Comparison of ENCODE assay signal across 37 cellular contexts in the genomic region with DNA sequence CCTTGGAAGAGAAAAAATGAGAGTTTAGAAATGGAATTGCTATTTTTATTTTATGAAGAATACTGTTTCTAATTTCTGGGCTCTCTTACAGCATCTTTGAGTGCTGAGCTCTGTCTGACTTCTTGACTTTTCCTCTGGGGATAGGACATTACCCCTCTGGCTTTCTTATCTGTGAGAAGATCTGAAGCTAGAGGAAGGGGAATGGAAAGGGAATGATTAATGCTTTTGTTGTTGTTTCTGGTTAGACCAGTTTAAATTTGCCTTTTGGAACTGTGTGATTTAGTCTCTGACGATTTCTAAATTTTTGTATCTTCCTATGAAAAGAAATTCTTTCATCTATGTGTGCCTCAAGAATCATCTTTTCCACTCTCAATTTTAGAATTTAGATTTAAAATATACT.
"Had no signal": no experiment of that assay in that cellular context is flagged by ENCODE, and none has a peak within 500 bp of the region (broad histone marks: within the 10 kb centered on the region; RNA-seq: fewer than 3 reads in every experiment).

No MANE protein-coding gene starts in this region.

- H3K4me1 ChIP-seq: ascending aorta had no signal

- H3K27ac ChIP-seq: ascending aorta, cardiac muscle cell, WERI-Rb-1 had no signal

- H3K4me3 Mint-ChIP-seq: activated CD4-positive, alpha-beta memory T cell treated with anti-CD3 and anti-CD28 coated beads, Interleukin-2, amount 10 ng/mL, durations not matched to agents 7 days and 5 days; activated CD4-positive, alpha-beta T cell treated with anti-CD3 and anti-CD28 coated beads for 36 hours; activated CD4-positive, alpha-beta T cell treated with anti-CD3 and anti-CD28 coated beads, Interleukin-2, amount 10 ng/mL, durations not matched to agents 7 days and 5 days; activated CD8-positive, alpha-beta memory T cell treated with anti-CD3 and anti-CD28 coated beads, Interleukin-2, amount 10 ng/mL, durations not matched to agents 7 days and 5 days; activated CD8-positive, alpha-beta T cell treated with anti-CD3 and anti-CD28 coated beads, Interleukin-2, amount 10 ng/mL, durations not matched to agents 7 days and 5 days; activated naive CD4-positive, alpha-beta T cell treated with anti-CD3 and anti-CD28 coated beads, Interleukin-2, amount 10 ng/mL, durations not matched to agents 7 days and 5 days; activated naive CD4-positive, alpha-beta T cell treated with anti-CD3 and anti-CD28 coated beads, Interleukin-2, amount 50 U/mL, for 24 hours; activated naive CD8-positive, alpha-beta T cell; activated naive CD8-positive, alpha-beta T cell treated with anti-CD3 and anti-CD28 coated beads, Interleukin-2, amount 10 ng/mL, durations not matched to agents 7 days and 5 days; activated naive CD8-positive, alpha-beta T cell treated with anti-CD3 and anti-CD28 coated beads, Interleukin-2, amount 50 U/mL, for 24 hours; activated T-cell treated with anti-CD3 and anti-CD28 coated beads, Interleukin-2, amount 50 U/mL, for 24 hours; brain; central memory CD8-positive, alpha-beta T cell; T-helper 1 cell treated with Interleukin-12 subunit alpha and Interleukin-12 subunit beta and Interleukin-4 antibody, amounts not matched to agents 30 μg/mL and 1 μg/mL, for 36 hours; T-helper 2 cell treated with Interferon-gamma antibody and Interleukin-4, amounts not matched to agents 5 μg/mL and 100 μg/mL, for 36 hours; WTC11 had no signal

- H3K27ac Mint-ChIP-seq: activated CD4-positive, alpha-beta memory T cell treated with anti-CD3 and anti-CD28 coated beads, Interleukin-2, amount 10 ng/mL, durations not matched to agents 7 days and 5 days; activated CD4-positive, alpha-beta T cell treated with anti-CD3 and anti-CD28 coated beads for 36 hours; activated CD4-positive, alpha-beta T cell treated with anti-CD3 and anti-CD28 coated beads, Interleukin-2, amount 10 ng/mL, durations not matched to agents 7 days and 5 days; activated CD8-positive, alpha-beta memory T cell treated with anti-CD3 and anti-CD28 coated beads, Interleukin-2, amount 10 ng/mL, durations not matched to agents 7 days and 5 days; activated CD8-positive, alpha-beta T cell treated with anti-CD3 and anti-CD28 coated beads, Interleukin-2, amount 10 ng/mL, durations not matched to agents 7 days and 5 days; activated naive CD4-positive, alpha-beta T cell treated with anti-CD3 and anti-CD28 coated beads, Interleukin-2, amount 10 ng/mL, durations not matched to agents 7 days and 5 days; activated naive CD4-positive, alpha-beta T cell treated with anti-CD3 and anti-CD28 coated beads, Interleukin-2, amount 50 U/mL, for 24 hours; activated naive CD8-positive, alpha-beta T cell; activated naive CD8-positive, alpha-beta T cell treated with anti-CD3 and anti-CD28 coated beads, Interleukin-2, amount 10 ng/mL, durations not matched to agents 7 days and 5 days; activated naive CD8-positive, alpha-beta T cell treated with anti-CD3 and anti-CD28 coated beads, Interleukin-2, amount 50 U/mL, for 24 hours; activated T-cell treated with anti-CD3 and anti-CD28 coated beads, Interleukin-2, amount 50 U/mL, for 24 hours; activated T-helper 2 cell treated with anti-CD3 and anti-CD28 coated beads, Interferon-gamma antibody, Interleukin-2, Interleukin-4, amounts not matched to agents 10 μg/mL and 5 μg/mL and 100 μg/mL, durations not matched to agents 14 hours and 24 hours and 36 hours; brain; T-helper 1 cell treated with Interleukin-12 subunit alpha and Interleukin-12 subunit beta and Interleukin-4 antibody, amounts not matched to agents 30 μg/mL and 1 μg/mL, for 36 hours; T-helper 2 cell treated with Interferon-gamma antibody and Interleukin-4, amounts not matched to agents 5 μg/mL and 100 μg/mL, for 36 hours; WTC11 had no signal

- H3K4me3 ChIP-seq: ascending aorta, cardiac muscle cell had no signal

- ATAC-seq: activated CD4-positive, alpha-beta T cell treated with anti-CD3 and anti-CD28 coated beads for 36 hours; activated CD4-positive, CD25-positive, alpha-beta regulatory T cell treated with anti-CD3 and anti-CD28 coated beads, Interleukin-2, amount 50 U/mL, for 24 hours; activated CD8-positive, alpha-beta memory T cell treated with anti-CD3 and anti-CD28 coated beads, Interleukin-2, amount 10 ng/mL, durations not matched to agents 7 days and 5 days; activated CD8-positive, alpha-beta T cell treated with anti-CD3 and anti-CD28 coated beads, Interleukin-2, amount 10 ng/mL, durations not matched to agents 7 days and 5 days; activated naive CD8-positive, alpha-beta T cell treated with anti-CD3 and anti-CD28 coated beads, Interleukin-2, amount 50 U/mL, for 24 hours; WTC11 had no signal

- H3K9me3 Mint-ChIP-seq: activated naive CD8-positive, alpha-beta T cell treated with anti-CD3 and anti-CD28 coated beads, Interleukin-2, amount 10 ng/mL, durations not matched to agents 7 days and 5 days had no signal

- DNase-seq: activated CD4-positive, alpha-beta memory T cell treated with anti-CD3 and anti-CD28 coated beads, Interleukin-2, amount 10 ng/mL, durations not matched to agents 7 days and 5 days; activated CD4-positive, alpha-beta T cell treated with anti-CD3 and anti-CD28 coated beads for 1 hour; activated CD4-positive, alpha-beta T cell treated with anti-CD3 and anti-CD28 coated beads for 36 hours; activated CD4-positive, alpha-beta T cell treated with anti-CD3 and anti-CD28 coated beads for 48 hours; activated CD4-positive, alpha-beta T cell treated with anti-CD3 and anti-CD28 coated beads, Interleukin-2, amount 10 ng/mL, durations not matched to agents 7 days and 5 days; activated CD4-positive, alpha-beta T cell treated with anti-CD3 and anti-CD28 coated beads, Interleukin-2, amount 50 U/mL, for 48 hours; activated CD4-positive, CD25-positive, alpha-beta regulatory T cell; activated CD8-positive, alpha-beta memory T cell treated with anti-CD3 and anti-CD28 coated beads for 24 hours; activated CD8-positive, alpha-beta memory T cell treated with anti-CD3 and anti-CD28 coated beads, Interleukin-2, amount 10 ng/mL, durations not matched to agents 7 days and 5 days; activated CD8-positive, alpha-beta memory T cell treated with anti-CD3 and anti-CD28 coated beads, Interleukin-2, amount 50 U/mL, for 48 hours; activated CD8-positive, alpha-beta T cell treated with anti-CD3 and anti-CD28 coated beads, Interleukin-2, amount 10 ng/mL, durations not matched to agents 7 days and 5 days; activated effector memory CD4-positive, alpha-beta T cell treated with Interleukin-2 at 50 U/mL for 16 hours; activated gamma-delta T cell; activated naive CD4-positive, alpha-beta T cell treated with anti-CD3 and anti-CD28 coated beads, Interleukin-2, amount 10 ng/mL, durations not matched to agents 7 days and 5 days; activated naive CD4-positive, alpha-beta T cell treated with Interleukin-2 at 50 U/mL for 16 hours; activated naive CD8-positive, alpha-beta T cell treated with anti-CD3 and anti-CD28 coated beads, Interleukin-2, amount 10 ng/mL, durations not matched to agents 7 days and 5 days; activated naive CD8-positive, alpha-beta T cell treated with anti-CD3 and anti-CD28 coated beads, Interleukin-2, amount 50 U/mL, for 24 hours; activated T-cell treated with anti-CD3 and anti-CD28 coated beads, Interleukin-2, amount 50 U/mL, for 24 hours; activated T-cell treated with anti-CD3 and anti-CD28 coated beads, Interleukin-2, amount 50 U/mL, for 48 hours; amygdala; anterior cingulate cortex; caudate nucleus; T-helper 1 cell; T-helper 2 cell; T-helper 9 cell; WERI-Rb-1 had no signal

- H3K36me3 ChIP-seq: ascending aorta, cardiac muscle cell, WERI-Rb-1 had no signal

- H3K36me3 Mint-ChIP-seq: activated CD8-positive, alpha-beta memory T cell treated with anti-CD3 and anti-CD28 coated beads, Interleukin-2, amount 10 ng/mL, durations not matched to agents 7 days and 5 days; activated naive CD4-positive, alpha-beta T cell treated with anti-CD3 and anti-CD28 coated beads, Interleukin-2, amount 10 ng/mL, durations not matched to agents 7 days and 5 days; activated naive CD4-positive, alpha-beta T cell treated with anti-CD3 and anti-CD28 coated beads, Interleukin-2, amount 50 U/mL, for 24 hours; activated naive CD8-positive, alpha-beta T cell; activated naive CD8-positive, alpha-beta T cell treated with anti-CD3 and anti-CD28 coated beads, Interleukin-2, amount 10 ng/mL, durations not matched to agents 7 days and 5 days; brain had no signal

- H3K27me3 Mint-ChIP-seq: activated CD4-positive, alpha-beta memory T cell treated with anti-CD3 and anti-CD28 coated beads, Interleukin-2, amount 10 ng/mL, durations not matched to agents 7 days and 5 days; activated CD4-positive, alpha-beta T cell treated with anti-CD3 and anti-CD28 coated beads for 36 hours; activated CD4-positive, alpha-beta T cell treated with anti-CD3 and anti-CD28 coated beads, Interleukin-2, amount 10 ng/mL, durations not matched to agents 7 days and 5 days; activated CD8-positive, alpha-beta memory T cell treated with anti-CD3 and anti-CD28 coated beads, Interleukin-2, amount 10 ng/mL, durations not matched to agents 7 days and 5 days; activated naive CD4-positive, alpha-beta T cell treated with anti-CD3 and anti-CD28 coated beads, Interleukin-2, amount 10 ng/mL, durations not matched to agents 7 days and 5 days; activated naive CD4-positive, alpha-beta T cell treated with anti-CD3 and anti-CD28 coated beads, Interleukin-2, amount 50 U/mL, for 24 hours; activated naive CD8-positive, alpha-beta T cell; activated naive CD8-positive, alpha-beta T cell treated with anti-CD3 and anti-CD28 coated beads, Interleukin-2, amount 10 ng/mL, durations not matched to agents 7 days and 5 days; activated naive CD8-positive, alpha-beta T cell treated with anti-CD3 and anti-CD28 coated beads, Interleukin-2, amount 50 U/mL, for 24 hours; activated T-cell treated with anti-CD3 and anti-CD28 coated beads, Interleukin-2, amount 50 U/mL, for 24 hours; central memory CD8-positive, alpha-beta T cell had no signal

- H3K27me3 ChIP-seq: ascending aorta, cardiac muscle cell had no signal

- H3K4me1 Mint-ChIP-seq: activated CD4-positive, alpha-beta memory T cell treated with anti-CD3 and anti-CD28 coated beads, Interleukin-2, amount 10 ng/mL, durations not matched to agents 7 days and 5 days; activated CD4-positive, alpha-beta T cell treated with anti-CD3 and anti-CD28 coated beads for 36 hours; activated CD4-positive, alpha-beta T cell treated with anti-CD3 and anti-CD28 coated beads, Interleukin-2, amount 10 ng/mL, durations not matched to agents 7 days and 5 days; activated CD8-positive, alpha-beta memory T cell treated with anti-CD3 and anti-CD28 coated beads, Interleukin-2, amount 10 ng/mL, durations not matched to agents 7 days and 5 days; activated naive CD4-positive, alpha-beta T cell treated with anti-CD3 and anti-CD28 coated beads, Interleukin-2, amount 10 ng/mL, durations not matched to agents 7 days and 5 days; activated naive CD4-positive, alpha-beta T cell treated with anti-CD3 and anti-CD28 coated beads, Interleukin-2, amount 50 U/mL, for 24 hours; activated naive CD8-positive, alpha-beta T cell treated with anti-CD3 and anti-CD28 coated beads, Interleukin-2, amount 10 ng/mL, durations not matched to agents 7 days and 5 days; activated naive CD8-positive, alpha-beta T cell treated with anti-CD3 and anti-CD28 coated beads, Interleukin-2, amount 50 U/mL, for 24 hours; brain; central memory CD8-positive, alpha-beta T cell had no signal
